ENCODE assay signal across 8 cellular contexts in genomic region chr5:10595678-10596309, GRCh38. TPM values are rescaled to one million over a fixed set of nuclear protein-coding genes. Genes with fewer than 3 reads are reported as not detected.
DNase-seq lines count a peak whose midpoint lies in the region; ATAC-seq and TF ChIP-seq lines count a peak whose summit lies in the region.

No MANE protein-coding gene starts in this region.

- no peaks in the 10 kb centered on the region for H3K36me3 ChIP-seq in kidney epithelial cell (ENCODE audit: control insufficient read depth, insufficient read depth, low read length)

- no peaks in the 10 kb centered on the region for H3K27me3 Mint-ChIP-seq in stimulated activated naive B cell treated with anti-CD40 and anti-IgM and Interleukin-4, amounts not matched to agents 10 μg/mL and 1 μg/mL and 100 μg/mL, for 72 hours

- peaks cover 60 to 72% of the 10 kb centered on the region in 2 donors for H3K36me3 Mint-ChIP-seq in stimulated activated naive B cell treated with anti-CD40 and anti-IgM and Interleukin-4, amounts not matched to agents 10 μg/mL and 1 μg/mL and 100 μg/mL, for 72 hours

- peaks cover 0 to 8% of the 10 kb centered on the region in 2 donors for H3K9me3 Mint-ChIP-seq in stimulated activated naive B cell treated with anti-CD40 and anti-IgM and Interleukin-4, amounts not matched to agents 10 μg/mL and 1 μg/mL and 100 μg/mL, for 72 hours

- H3K4me1 Mint-ChIP-seq in stimulated activated naive B cell treated with anti-CD40 and anti-IgM and Interleukin-4, amounts not matched to agents 10 μg/mL and 1 μg/mL and 100 μg/mL, for 72 hours = peaks cover 68 to 87% of the 10 kb centered on the region in 2 donors

- H3K27ac ChIP-seq in 22Rv1 = peak overlapping the region; percentile 29; the same call in 1 of the 2 replicates

- H3K27ac Mint-ChIP-seq in stimulated activated naive B cell treated with anti-CD40 and anti-IgM and Interleukin-4, amounts not matched to agents 10 μg/mL and 1 μg/mL and 100 μg/mL, for 72 hours = peak overlapping the region; percentile 62

- peak; percentile 85 for DNase-seq in NCI-H2171 (lab: John Stamatoyannopoulos, UW)
- DNase-seq in amniotic stem cell (lab: John Stamatoyannopoulos, UW) = peak; percentile 78
- peak; percentile 75 for DNase-seq in kidney epithelial cell (ENCODE audit: low read depth)
- no peak for DNase-seq in stimulated activated naive B cell treated with anti-CD40 and anti-IgM and Interleukin-4, amounts not matched to agents 10 μg/mL and 1 μg/mL and 100 μg/mL, for 72 hours

- H3K4me3 ChIP-seq in kidney epithelial cell (ENCODE audit: low read depth, low read length) = no peak overlapping the region

- H3K4me3 Mint-ChIP-seq in stimulated activated naive B cell treated with anti-CD40 and anti-IgM and Interleukin-4, amounts not matched to agents 10 μg/mL and 1 μg/mL and 100 μg/mL, for 72 hours = no peak overlapping the region

- ATAC-seq in GM19438 (IDR thresholded peaks at IDR 0.05; ENCODE audit: low read depth, unreplicated experiment) (peak; percentile 49), HG03460 (IDR thresholded peaks at IDR 0.05; ENCODE audit: unreplicated experiment) (no peak), GM21360 (IDR thresholded peaks at IDR 0.05; ENCODE audit: unreplicated experiment) (no peak)
- peak; percentile 44 to 60 for ATAC-seq in stimulated activated naive B cell treated with anti-CD40 and anti-IgM and Interleukin-4, amounts not matched to agents 10 μg/mL and 1 μg/mL and 100 μg/mL, for 72 hours (replicated peaks)

- no peaks in the 10 kb centered on the region for H3K27me3 ChIP-seq in kidney epithelial cell (ENCODE audit: control insufficient read depth, insufficient read depth, low read length)

- TF ChIP-seq CTCF in 22Rv1 (IDR thresholded peaks at IDR 0.05) (no peak), kidney epithelial cell (IDR thresholded peaks at IDR 0.05; ENCODE audit: insufficient read depth, low read length, poor library complexity, severe bottlenecking) (no peak)

RNA-seq across cellular contexts. Expression of gene ANKRD33B, which starts 31.9 kb away (rescaled TPM):
- 5.0 and 5.5 TPM in 2 replicates for total RNA-seq in kidney epithelial cell

Comparison
In these comparisons a context has a peak if more than half of its experiments do, and no peak if none do; other contexts are left out.
1. ATAC-seq: peak in GM19438 (single experiment) and stimulated activated naive B cell treated with anti-CD40 and anti-IgM and Interleukin-4, amounts not matched to agents 10 μg/mL and 1 μg/mL and 100 μg/mL, for 72 hours (2 of 2); none in HG03460 (single experiment) and GM21360 (single experiment).